In genomic region chrX:153507484-153508178, GRCh38 we compare ENCODE assay signal across 8 cellular contexts. TPM values are rescaled to one million over a fixed set of nuclear protein-coding genes. Genes with fewer than 3 reads are reported as not detected.
DNase-seq lines count a peak whose midpoint lies in the region; ATAC-seq and TF ChIP-seq lines count a peak whose summit lies in the region.

No MANE protein-coding gene starts in this region.

- no peaks in the 10 kb centered on the region for H3K36me3 Mint-ChIP-seq in activated T-helper 2 cell treated with anti-CD3 and anti-CD28 coated beads, Interferon-gamma antibody, Interleukin-2, Interleukin-4, amounts not matched to agents 10 μg/mL and 5 μg/mL and 100 μg/mL, durations not matched to agents 14 hours and 24 hours and 36 hours (ENCODE audit: low read depth)

- H3K27ac ChIP-seq in thoracic aorta = no peak overlapping the region

- TF ChIP-seq CTCF in foreskin fibroblast (IDR thresholded peaks at IDR 0.05; ENCODE audit: low read depth, low read length) (peak; percentile 63), thoracic aorta (IDR thresholded peaks at IDR 0.05) (peak; percentile 81)

- peaks cover 0 to 44% of the 10 kb centered on the region in 2 donors for H3K4me1 ChIP-seq in thoracic aorta (ENCODE audit: control insufficient read depth in 1 of 2, low read depth in 2 of 2)

- no peaks in the 10 kb centered on the region for H3K4me1 Mint-ChIP-seq in activated T-helper 2 cell treated with anti-CD3 and anti-CD28 coated beads, Interferon-gamma antibody, Interleukin-2, Interleukin-4, amounts not matched to agents 10 μg/mL and 5 μg/mL and 100 μg/mL, durations not matched to agents 14 hours and 24 hours and 36 hours (ENCODE audit: low read depth)

- H3K36me3 ChIP-seq in thoracic aorta = peaks cover 5% of the 10 kb centered on the region

- H3K4me3 ChIP-seq in foreskin fibroblast (ENCODE audit: low read depth in 1 of 2, low read length in 2 of 2) (no peak overlapping the region), thoracic aorta (no peak overlapping the region)

- intact Hi-C loops in activated T-helper 2 cell treated with anti-CD3 and anti-CD28 coated beads, Interferon-gamma antibody, Interleukin-2, Interleukin-4, amounts not matched to agents 10 μg/mL and 5 μg/mL and 100 μg/mL, durations not matched to agents 14 hours and 24 hours and 36 hours (cut with micrococcal nuclease) = loop anchor here (1.0 to 5.0 kb wide), 4 partner anchors 36 to 565 kb away; no protein-coding TSS in a partner anchor

- no peak overlapping the region for H3K27ac Mint-ChIP-seq in activated T-helper 2 cell treated with anti-CD3 and anti-CD28 coated beads, Interferon-gamma antibody, Interleukin-2, Interleukin-4, amounts not matched to agents 10 μg/mL and 5 μg/mL and 100 μg/mL, durations not matched to agents 14 hours and 24 hours and 36 hours

- ATAC-seq in GM21529 (IDR thresholded peaks at IDR 0.05; ENCODE audit: unreplicated experiment) (peak; percentile 93), thoracic aorta (ENCODE audit: insufficient number of reproducible peaks, low FRiP score, low read depth) (no peak)

- peak; percentile 33 for DNase-seq in DMS79 (lab: John Stamatoyannopoulos, UW)
- DNase-seq in KG1 (lab: John Stamatoyannopoulos, UW) = peak; percentile 3
- peak; percentile 81 for DNase-seq in RPMI8226
- DNase-seq in activated T-helper 2 cell treated with anti-CD3 and anti-CD28 coated beads, Interferon-gamma antibody, Interleukin-2, Interleukin-4, amounts not matched to agents 10 μg/mL and 5 μg/mL and 100 μg/mL, durations not matched to agents 14 hours and 24 hours and 36 hours (ENCODE audit: low spot score) = peak; percentile 68
- DNase-seq in foreskin fibroblast = peak; percentile 48 to 87
- peak; percentile 20 for DNase-seq in non-pigmented ciliary epithelial cell (ENCODE audit: low read depth)
- peak; percentile 45 for DNase-seq in thoracic aorta (ENCODE audit: low spot score)

- H3K9me3 ChIP-seq in thoracic aorta = no peaks in the 10 kb centered on the region

- no peaks in the 10 kb centered on the region for H3K27me3 Mint-ChIP-seq in activated T-helper 2 cell treated with anti-CD3 and anti-CD28 coated beads, Interferon-gamma antibody, Interleukin-2, Interleukin-4, amounts not matched to agents 10 μg/mL and 5 μg/mL and 100 μg/mL, durations not matched to agents 14 hours and 24 hours and 36 hours (ENCODE audit: low read depth)

- H3K9me3 Mint-ChIP-seq in activated T-helper 2 cell treated with anti-CD3 and anti-CD28 coated beads, Interferon-gamma antibody, Interleukin-2, Interleukin-4, amounts not matched to agents 10 μg/mL and 5 μg/mL and 100 μg/mL, durations not matched to agents 14 hours and 24 hours and 36 hours = no peaks in the 10 kb centered on the region

- no peaks in the 10 kb centered on the region for H3K27me3 ChIP-seq in thoracic aorta (replicated peaks; ENCODE audit: insufficient read depth)

- no peak overlapping the region for H3K4me3 Mint-ChIP-seq in activated T-helper 2 cell treated with anti-CD3 and anti-CD28 coated beads, Interferon-gamma antibody, Interleukin-2, Interleukin-4, amounts not matched to agents 10 μg/mL and 5 μg/mL and 100 μg/mL, durations not matched to agents 14 hours and 24 hours and 36 hours (ENCODE audit: low read depth)

RNA-seq across cellular contexts. Expression of gene ATP2B3, which starts 9.8 kb away (rescaled TPM):
- not detected in 2 replicates for total RNA-seq in activated T-helper 2 cell treated with anti-CD3 and anti-CD28 coated beads, Interferon-gamma antibody, Interleukin-2, Interleukin-4, amounts not matched to agents 10 μg/mL and 5 μg/mL and 100 μg/mL, durations not matched to agents 14 hours and 24 hours and 36 hours
- total RNA-seq in thoracic aorta = under 1 TPM; 0.68 to 0.85 TPM

RNA-seq across cellular contexts. Expression of gene BGN, which starts 12.9 kb away (rescaled TPM):
- total RNA-seq in activated T-helper 2 cell treated with anti-CD3 and anti-CD28 coated beads, Interferon-gamma antibody, Interleukin-2, Interleukin-4, amounts not matched to agents 10 μg/mL and 5 μg/mL and 100 μg/mL, durations not matched to agents 14 hours and 24 hours and 36 hours = not detected in 2 replicates
- total RNA-seq in thoracic aorta = 1,000 to 10,000 TPM; 1,777 to 1,907 TPM

RNA-seq across cellular contexts. Expression of gene HAUS7, which starts 37.3 kb away (rescaled TPM):
- 58.2 and 62.0 TPM in 2 replicates for total RNA-seq in activated T-helper 2 cell treated with anti-CD3 and anti-CD28 coated beads, Interferon-gamma antibody, Interleukin-2, Interleukin-4, amounts not matched to agents 10 μg/mL and 5 μg/mL and 100 μg/mL, durations not matched to agents 14 hours and 24 hours and 36 hours
- total RNA-seq in thoracic aorta = 100 to 1,000 TPM; 111 TPM

Comparison
In these comparisons a context has a peak if more than half of its experiments do, and no peak if none do; other contexts are left out.
1. DNase-seq: peak in every context shown above with its lines; median percentile 81 in RPMI8226; 68 in activated T-helper 2 cell treated with anti-CD3 and anti-CD28 coated beads, Interferon-gamma antibody, Interleukin-2, Interleukin-4, amounts not matched to agents 10 μg/mL and 5 μg/mL and 100 μg/mL, durations not matched to agents 14 hours and 24 hours and 36 hours; 68 in foreskin fibroblast; 45 in thoracic aorta; 33 in DMS79; 20 in non-pigmented ciliary epithelial cell; 3 in KG1.
2. RNA of gene BGN, which starts 12.9 kb away (total RNA-seq): 1,777 to 1,907 TPM in thoracic aorta; not detected in activated T-helper 2 cell treated with anti-CD3 and anti-CD28 coated beads, Interferon-gamma antibody, Interleukin-2, Interleukin-4, amounts not matched to agents 10 μg/mL and 5 μg/mL and 100 μg/mL, durations not matched to agents 14 hours and 24 hours and 36 hours; every median in the first group is over 1,000 times any median in the second.